Comparison of ENCODE assay signal across 30 cellular contexts in the genomic region with DNA sequence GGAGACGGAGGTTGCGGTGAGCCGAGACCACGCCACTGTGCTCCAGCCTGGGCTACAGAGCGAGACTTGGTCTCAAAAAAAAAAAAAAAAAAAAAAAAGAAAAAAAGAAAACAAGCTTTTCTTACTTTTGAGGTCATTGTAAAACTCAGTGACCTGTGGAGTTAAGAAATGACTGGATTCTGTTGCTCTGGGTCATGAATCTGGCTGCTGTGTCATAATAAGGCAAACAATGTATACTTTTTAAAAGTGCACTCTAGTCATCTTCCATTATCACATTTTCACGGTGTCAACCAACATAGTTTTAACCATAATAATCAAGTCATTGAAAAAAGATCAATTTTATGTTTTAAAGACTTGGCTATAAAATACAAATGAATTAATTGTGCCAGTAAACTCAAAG.
"Had no signal": no experiment of that assay in that cellular context is flagged by ENCODE, and none has a peak within 500 bp of the region (broad histone marks: within the 10 kb centered on the region; RNA-seq: fewer than 3 reads in every experiment).

No MANE protein-coding gene starts in this region.

- ATAC-seq: natural killer cell; psoas muscle; right cardiac atrium; right lobe of liver; stimulated activated memory B cell treated with anti-CD40 and anti-IgM and Interleukin-4, amounts not matched to agents 10 μg/mL and 1 μg/mL and 100 μg/mL, for 72 hours; stimulated activated naive CD8-positive, alpha-beta T cell treated with anti-CD3 and anti-CD28 coated beads, Interleukin-15, amount 100 ng/mL, for 72 hours; stimulated activated naive CD8-positive, alpha-beta T cell treated with anti-CD3 and anti-CD28 coated beads, Interleukin-15, Interleukin-2, amounts not matched to agents 100 U/mL and 50 U/mL, for 24 hours; upper lobe of right lung had no signal

- H3K27ac Mint-ChIP-seq: natural killer cell; nephron; neural progenitor cell; progenitor cell of endocrine pancreas; stimulated activated memory B cell treated with anti-CD40 and anti-IgM and Interleukin-4, amounts not matched to agents 10 μg/mL and 1 μg/mL and 100 μg/mL, for 72 hours; stimulated activated naive CD8-positive, alpha-beta T cell treated with anti-CD3 and anti-CD28 coated beads, Interleukin-15, amount 100 ng/mL, for 72 hours; type B pancreatic cell had no signal

- H3K4me1 Mint-ChIP-seq: natural killer cell; nephron; stimulated activated memory B cell treated with anti-CD40 and anti-IgM and Interleukin-4, amounts not matched to agents 10 μg/mL and 1 μg/mL and 100 μg/mL, for 72 hours; stimulated activated naive CD8-positive, alpha-beta T cell treated with anti-CD3 and anti-CD28 coated beads, Interleukin-15, amount 100 ng/mL, for 72 hours had no signal

- H3K4me3 ChIP-seq: neural progenitor cell, ovary, psoas muscle, right lobe of liver, sigmoid colon, smooth muscle cell, spleen, suprapubic skin, testis, tibial artery, transverse colon, upper lobe of right lung, uterus had no signal

- H3K9me3 ChIP-seq: ovary, psoas muscle, right lobe of liver, sigmoid colon, suprapubic skin, testis, tibial artery, upper lobe of right lung, uterus had no signal

- H3K4me1 ChIP-seq: parathyroid adenoma, psoas muscle, right lobe of liver, sigmoid colon, spleen, suprapubic skin, tibial artery, transverse colon, upper lobe of right lung, uterus had no signal

- H3K27ac ChIP-seq: neural progenitor cell, ovary, parathyroid adenoma, psoas muscle, right lobe of liver, sigmoid colon, spleen, suprapubic skin, testis, tibial artery, transverse colon, upper lobe of right lung, uterus had no signal

- H3K27me3 Mint-ChIP-seq: progenitor cell of endocrine pancreas; stimulated activated memory B cell treated with anti-CD40 and anti-IgM and Interleukin-4, amounts not matched to agents 10 μg/mL and 1 μg/mL and 100 μg/mL, for 72 hours; stimulated activated naive CD8-positive, alpha-beta T cell treated with anti-CD3 and anti-CD28 coated beads, Interleukin-15, amount 100 ng/mL, for 72 hours; type B pancreatic cell had no signal

- H3K4me3 Mint-ChIP-seq: natural killer cell; nephron; neural progenitor cell; stimulated activated memory B cell treated with anti-CD40 and anti-IgM and Interleukin-4, amounts not matched to agents 10 μg/mL and 1 μg/mL and 100 μg/mL, for 72 hours; stimulated activated naive CD8-positive, alpha-beta T cell treated with anti-CD3 and anti-CD28 coated beads, Interleukin-15, amount 100 ng/mL, for 72 hours; type B pancreatic cell had no signal

- H3K9me3 Mint-ChIP-seq: nephron, neural progenitor cell, type B pancreatic cell had no signal

- H3K36me3 ChIP-seq: neural progenitor cell, ovary, right lobe of liver, sigmoid colon, spleen, suprapubic skin, tibial artery, transverse colon, upper lobe of right lung, uterus had no signal

- H3K36me3 Mint-ChIP-seq: neural progenitor cell; stimulated activated memory B cell treated with anti-CD40 and anti-IgM and Interleukin-4, amounts not matched to agents 10 μg/mL and 1 μg/mL and 100 μg/mL, for 72 hours; type B pancreatic cell had no signal

- DNase-seq: natural killer cell; occipital lobe; ovary; psoas muscle; right cardiac atrium; right lobe of liver; sigmoid colon; spleen; stimulated activated CD4-positive, alpha-beta T cell treated with anti-CD3 and anti-CD28 coated beads, Interleukin-12 subunit alpha, Interleukin-12 subunit beta, amount 100 ng/mL, for 4 hours; stimulated activated CD4-positive, alpha-beta T cell treated with anti-CD3 and anti-CD28 coated beads, Interleukin-1b, Interleukin-23, amount 100 ng/mL, for 48 hours; stimulated activated CD4-positive, alpha-beta T cell treated with anti-CD3 and anti-CD28 coated beads, Interleukin-4, amount 100 ng/mL, for 1 hour; stimulated activated CD4-positive, alpha-beta T cell treated with anti-CD3 and anti-CD28 coated beads, Interleukin-4, amount 100 ng/mL, for 4 hours; stimulated activated CD8-positive, alpha-beta memory T cell treated with anti-CD3 and anti-CD28 coated beads, Interleukin-4, amount 100 ng/mL, for 48 hours; stimulated activated naive CD4-positive, alpha-beta T cell; stimulated activated naive CD8-positive, alpha-beta T cell treated with anti-CD3 and anti-CD28 coated beads, Interleukin-15, amount 100 ng/mL, for 72 hours; stimulated activated naive CD8-positive, alpha-beta T cell treated with anti-CD3 and anti-CD28 coated beads, Interleukin-15, Interleukin-2, amounts not matched to agents 100 U/mL and 50 U/mL, for 24 hours; substantia nigra; testis; tibial artery; transverse colon; upper lobe of right lung; uterus had no signal

- H3K27me3 ChIP-seq: neural progenitor cell, ovary, right lobe of liver, sigmoid colon, spleen, suprapubic skin, testis, tibial artery, transverse colon, upper lobe of right lung, uterus had no signal
